Comparison of ENCODE assay signal across 8 cellular contexts in genomic region chr12:126908765-126909142, GRCh38.
"Had no signal": no experiment of that assay in that cellular context is flagged by ENCODE, and none has a peak within 500 bp of the region (broad histone marks: within the 10 kb centered on the region; RNA-seq: fewer than 3 reads in every experiment).

No MANE protein-coding gene starts in this region.

- DNase-seq: GM23248, GOT3, H7, HFFc6, IMR-90 had no signal

- H3K27ac ChIP-seq: GM23248 had no signal

- H2AFZ ChIP-seq: GM23248 had no signal

- FAIRE-seq: HTR-8/SVneo had no signal

- H3K27ac Mint-ChIP-seq: HFFc6 had no signal

- H3K4me1 ChIP-seq: HAP-1 had no signal

- H3K9ac ChIP-seq: GM23248 had no signal

- H3K4me3 ChIP-seq: GM23248, HAP-1 had no signal

- H3K4me3 Mint-ChIP-seq: HFFc6 had no signal

- ATAC-seq: HCT116 had no signal

- H3K36me3 ChIP-seq: HAP-1 had no signal
